Comparison of ENCODE assay signal across 12 cellular contexts in genomic region chr6:16154904-16155303, GRCh38. TPM values are rescaled to one million over a fixed set of nuclear protein-coding genes. Genes with fewer than 3 reads are reported as not detected.
DNase-seq lines count a peak whose midpoint lies in the region; ATAC-seq and TF ChIP-seq lines count a peak whose summit lies in the region.
"Had no signal": no experiment of that assay in that cellular context is flagged by ENCODE, and none has a peak within 500 bp of the region (broad histone marks: within the 10 kb centered on the region; RNA-seq: fewer than 3 reads in every experiment).

No MANE protein-coding gene starts in this region.

- no peaks in the 10 kb centered on the region for H3K79me2 ChIP-seq in PC-3 (ENCODE audit: low read length)

- H3K4me1 ChIP-seq in PC-3 (ENCODE audit: insufficient read depth, low read length) (no peaks in the 10 kb centered on the region), aorta (ENCODE audit: control insufficient read depth in 1 of 2, insufficient read depth in 2 of 2, low read length in 2 of 2) (no peaks in the 10 kb centered on the region)
- H3K4me1 ChIP-seq: right lobe of liver had no signal

- H3K4me3 ChIP-seq in PC-3 (ENCODE audit: low read length), result no peak overlapping the region
- H3K4me3 ChIP-seq in epithelial cell of esophagus (ENCODE audit: low read length), result no peak overlapping the region
- no peak overlapping the region for H3K4me3 ChIP-seq in aorta (ENCODE audit: low read length in 2 of 2)
- H3K4me3 ChIP-seq: right lobe of liver, tibial nerve had no signal

- BruUV-seq in PC-3 (replicated peaks; lab: Mats Ljungman, UMichigan), result no TSS peak

- CTCF ChIA-PET in PC-3 (lab: Charles Lee), result no interaction called here
- CTCF ChIA-PET in RWPE1 (lab: Yijun Ruan, JAX), result no interaction called here

- H3K27ac ChIP-seq in PC-3 (ENCODE audit: low read length) (0 out of 2 replicates have a peak overlapping the region, but pooled peaks have one; percentile 12), aorta (ENCODE audit: low read depth in 1 of 2, low read length in 2 of 2) (no peak overlapping the region), RWPE1 (no peak overlapping the region)
- H3K27ac ChIP-seq: right lobe of liver had no signal

- H3K4me2 ChIP-seq in PC-3 (ENCODE audit: low read length), result no peak overlapping the region

- H3F3A ChIP-seq in PC-3 (ENCODE audit: low read length, unreplicated experiment), result no peaks in the 10 kb centered on the region

- H3K36me3 ChIP-seq in PC-3 (ENCODE audit: low read depth, low read length), result no peaks in the 10 kb centered on the region
- H3K36me3 ChIP-seq in aorta (ENCODE audit: control insufficient read depth in 1 of 2, insufficient read depth in 2 of 2, low read length in 1 of 2), result peaks cover 0 to 3% of the 10 kb centered on the region in 2 donors
- H3K36me3 ChIP-seq: right lobe of liver had no signal

- intact Hi-C loops in PC-3 (cut with micrococcal nuclease), result no loop called here
- intact Hi-C loops in aorta (cut with DNase I), result no loop called here

- H3K27me3 ChIP-seq in PC-3 (ENCODE audit: low read length) (no peaks in the 10 kb centered on the region), aorta (ENCODE audit: control insufficient read depth in 1 of 2, insufficient read depth in 2 of 2, low read length in 1 of 2) (no peaks in the 10 kb centered on the region)
- H3K27me3 ChIP-seq: right lobe of liver, tibial nerve had no signal

- POLR2A ChIA-PET in PC-3 (lab: Charles Lee; ENCODE audit: unreplicated experiment) (no interaction called here), RWPE1 (lab: Yijun Ruan, JAX; ENCODE audit: low non-redundant PET) (no interaction called here)

- no peaks in the 10 kb centered on the region for H4K20me1 ChIP-seq in PC-3 (ENCODE audit: low read length)

- WGBS in aorta, 2 donors, result 80 to 85% methylated on average over 2 of the region's 2 CpGs

- H2AFZ ChIP-seq in PC-3 (ENCODE audit: low read length), result no peak overlapping the region

- no peak for TF ChIP-seq CTCF in PC-3 (conservative IDR thresholded peaks at IDR 0.05; ENCODE audit: low read depth, low read length)
- no peak for TF ChIP-seq CTCF in epithelial cell of esophagus (IDR thresholded peaks at IDR 0.05; ENCODE audit: insufficient read depth, low read depth, low read length, missing control alignments)
- TF ChIP-seq CTCF in RWPE1 (conservative IDR thresholded peaks at IDR 0.05; ENCODE audit: low read depth), result no peak

- ATAC-seq in PC-3 (peak; percentile 73), aorta (ENCODE audit: low FRiP score) (peak; percentile 84), GM21526 (IDR thresholded peaks at IDR 0.05; ENCODE audit: low FRiP score, unreplicated experiment) (no peak)
- ATAC-seq: right lobe of liver had no signal

- H3K9me3 ChIP-seq in PC-3 (ENCODE audit: low read length) (no peaks in the 10 kb centered on the region), aorta (ENCODE audit: control insufficient read depth, low read length) (no peaks in the 10 kb centered on the region)
- H3K9me3 ChIP-seq: right lobe of liver had no signal

- DNase-seq in PC-3 (peak; percentile 41), epithelial cell of esophagus (ENCODE audit: low read depth) (peak; percentile 67), kidney tubule cell (ENCODE audit: low spot score) (peak; percentile 48), aorta (peak in 1 of 2 donors; percentile 73), DMS 273 (lab: John Stamatoyannopoulos, UW; ENCODE audit: unreplicated experiment) (no peak), RWPE1 (ENCODE audit: low spot score) (no peak)
- DNase-seq: activated naive CD4-positive, alpha-beta T cell treated with anti-CD3 and anti-CD28 coated beads for 36 hours; Calu3; right lobe of liver; SHP77 had no signal

- H3K9ac ChIP-seq in PC-3 (ENCODE audit: low read length), result no peak overlapping the region

- no peaks in the 10 kb centered on the region for H3K9me2 ChIP-seq in PC-3 (replicated peaks; ENCODE audit: low read length)

RNA-seq across cellular contexts. Expression of gene MYLIP, which starts 26.0 kb away (rescaled TPM):
- total RNA-seq in PC-3 (2014; rRNA removed), result 12.5 and 14.1 TPM in 2 replicates
- 10 to 100 TPM; 35.1 to 43.9 TPM for total RNA-seq in aorta
- polyA plus RNA-seq in aorta, result 10 to 100 TPM; 57.3 to 57.6 TPM

Comparison
In these comparisons a context has a peak if more than half of its experiments do, and no peak if none do; other contexts are left out.
1. DNase-seq: peak in PC-3 (single experiment), epithelial cell of esophagus (single experiment) and kidney tubule cell (single experiment); none in DMS 273 (single experiment) and RWPE1 (single experiment).